In genomic region chr4:108531461-108531860, GRCh38 we compare ENCODE assay signal across 24 cellular contexts.
A peak's percentile ranks its signal among the peaks of the same experiment; 100 is the strongest.
DNase-seq lines count a peak whose midpoint lies in the region; ATAC-seq and TF ChIP-seq lines count a peak whose summit lies in the region.
"Had no signal": no experiment of that assay in that cellular context is flagged by ENCODE, and none has a peak within 500 bp of the region (broad histone marks: within the 10 kb centered on the region; RNA-seq: fewer than 3 reads in every experiment).

No MANE protein-coding gene starts in this region.

- H3K9me3 Mint-ChIP-seq in activated CD4-positive, alpha-beta memory T cell treated with anti-CD3 and anti-CD28 coated beads, Interleukin-2, amount 10 ng/mL, durations not matched to agents 7 days and 5 days, result peaks cover 8% of the 10 kb centered on the region
- H3K9me3 Mint-ChIP-seq: effector memory CD8-positive, alpha-beta T cell had no signal

- H3K4me3 Mint-ChIP-seq in activated CD4-positive, alpha-beta memory T cell treated with anti-CD3 and anti-CD28 coated beads, Interleukin-2, amount 10 ng/mL, durations not matched to agents 7 days and 5 days, result no peak overlapping the region
- H3K4me3 Mint-ChIP-seq: effector memory CD8-positive, alpha-beta T cell had no signal

- TF ChIP-seq POLR2A in esophagus squamous epithelium (IDR thresholded peaks at IDR 0.05) (no peak), suprapubic skin (IDR thresholded peaks at IDR 0.05) (no peak)

- H3K9me3 ChIP-seq in left ventricle myocardium inferior (replicated peaks) (no peaks in the 10 kb centered on the region), esophagus squamous epithelium (no peaks in the 10 kb centered on the region), thymus (ENCODE audit: control insufficient read depth) (no peaks in the 10 kb centered on the region), suprapubic skin (no peaks in the 10 kb centered on the region)
- H3K9me3 ChIP-seq: neutrophil, stomach, upper lobe of left lung had no signal

- peak overlapping the region; percentile 50 for H3K27ac Mint-ChIP-seq in activated CD4-positive, alpha-beta memory T cell treated with anti-CD3 and anti-CD28 coated beads, Interleukin-2, amount 10 ng/mL, durations not matched to agents 7 days and 5 days
- H3K27ac Mint-ChIP-seq: effector memory CD8-positive, alpha-beta T cell had no signal

- H3K4me3 ChIP-seq in left ventricle myocardium inferior (no peak overlapping the region), esophagus squamous epithelium (no peak overlapping the region), thymus (ENCODE audit: low read length) (no peak overlapping the region), suprapubic skin (no peak overlapping the region)
- H3K4me3 ChIP-seq: GM23248, stomach, upper lobe of left lung had no signal

- 61 to 65% methylated on average over 2 of the region's 2 CpGs for WGBS in esophagus squamous epithelium, 2 donors
- WGBS in thymus, result 39% methylated on average over 2 of the region's 2 CpGs
- WGBS in suprapubic skin, result 58% methylated on average over 2 of the region's 2 CpGs

- no peak for ATAC-seq in Right ventricle myocardium inferior
- ATAC-seq: effector memory CD8-positive, alpha-beta T cell had no signal

- TF ChIP-seq EP300 in suprapubic skin (IDR thresholded peaks at IDR 0.05), result no peak

- H3K27me3 ChIP-seq in left ventricle myocardium inferior (ENCODE audit: low read depth) (no peaks in the 10 kb centered on the region), esophagus squamous epithelium (no peaks in the 10 kb centered on the region), thymus (ENCODE audit: control insufficient read depth, insufficient read depth) (no peaks in the 10 kb centered on the region), suprapubic skin (no peaks in the 10 kb centered on the region)
- H3K27me3 ChIP-seq: neutrophil, stomach, upper lobe of left lung had no signal

- no peaks in the 10 kb centered on the region for H3K36me3 ChIP-seq in left ventricle myocardium inferior
- H3K36me3 ChIP-seq in esophagus squamous epithelium, result no peaks in the 10 kb centered on the region
- H3K36me3 ChIP-seq in thymus (ENCODE audit: control insufficient read depth, insufficient read depth), result no peaks in the 10 kb centered on the region
- no peaks in the 10 kb centered on the region for H3K36me3 ChIP-seq in suprapubic skin
- H3K36me3 ChIP-seq: neutrophil, stomach, upper lobe of left lung had no signal

- H3K27ac ChIP-seq in left ventricle myocardium inferior (replicated peaks) (peak overlapping the region; percentile 49), esophagus squamous epithelium (peak overlapping the region in 3 of 4 donors; percentile 14 to 49 (median 44)), thymus (ENCODE audit: low read depth) (peak overlapping the region; percentile 31), suprapubic skin (no peak overlapping the region)
- H3K27ac ChIP-seq: GM23248, neutrophil, stomach had no signal

- TF ChIP-seq CTCF in left ventricle myocardium inferior (IDR thresholded peaks at IDR 0.05; ENCODE audit: borderline replicate concordance), result no peak
- TF ChIP-seq CTCF in esophagus squamous epithelium (IDR thresholded peaks at IDR 0.05), result no peak
- no peak for TF ChIP-seq CTCF in suprapubic skin (IDR thresholded peaks at IDR 0.05)

- H3K4me1 Mint-ChIP-seq in activated CD4-positive, alpha-beta memory T cell treated with anti-CD3 and anti-CD28 coated beads, Interleukin-2, amount 10 ng/mL, durations not matched to agents 7 days and 5 days, result peaks cover 58% of the 10 kb centered on the region

- POLR2A ChIA-PET in activated CD4-positive, alpha-beta memory T cell treated with anti-CD3 and anti-CD28 coated beads, Interleukin-2, amount 10 ng/mL, durations not matched to agents 7 days and 5 days (lab: Charles Lee), result no interaction called here

- peaks cover 19% of the 10 kb centered on the region for H3K4me1 ChIP-seq in left ventricle myocardium inferior
- no peaks in the 10 kb centered on the region for H3K4me1 ChIP-seq in esophagus squamous epithelium
- peaks cover 46% of the 10 kb centered on the region for H3K4me1 ChIP-seq in thymus (ENCODE audit: control insufficient read depth, insufficient read depth, low read length)
- no peaks in the 10 kb centered on the region for H3K4me1 ChIP-seq in suprapubic skin
- H3K4me1 ChIP-seq: stomach had no signal

- H3K36me3 Mint-ChIP-seq in activated CD4-positive, alpha-beta memory T cell treated with anti-CD3 and anti-CD28 coated beads, Interleukin-2, amount 10 ng/mL, durations not matched to agents 7 days and 5 days (ENCODE audit: low read depth), result peaks cover 17% of the 10 kb centered on the region

- DNase-seq in left ventricle myocardium inferior, result no peak
- DNase-seq in Right ventricle myocardium inferior (ENCODE audit: missing footprints), result no peak
- DNase-seq in activated CD4-positive, alpha-beta memory T cell treated with anti-CD3 and anti-CD28 coated beads, Interleukin-2, amount 10 ng/mL, durations not matched to agents 7 days and 5 days, result no peak
- no peak for DNase-seq in esophagus squamous epithelium (lab: John Stamatoyannopoulos, UW)
- no peak for DNase-seq in SIG-M5 (lab: John Stamatoyannopoulos, UW)
- no peak for DNase-seq in suprapubic skin (ENCODE audit: low spot score in 2 of 2)
- DNase-seq in DMS 273 treated with DMSO at 0.1 percent for 48 hours (lab: John Stamatoyannopoulos, UW), result no peak
- DNase-seq: activated CD8-positive, alpha-beta memory T cell treated with anti-CD3 and anti-CD28 coated beads for 24 hours; activated effector memory CD4-positive, alpha-beta T cell treated with anti-CD3 and anti-CD28 coated beads, Interleukin-2, amount 50 U/mL, for 16 hours; CD8-positive, alpha-beta memory T cell; DMS53; effector memory CD8-positive, alpha-beta T cell; glutamatergic neuron; GM23248; left cardiac atrium; midbrain; NCI-H526 treated with DMSO at 0.1 percent for 48 hours; small intestine; stimulated activated CD4-positive, alpha-beta T cell treated with anti-CD3 and anti-CD28 coated beads, Interleukin-4, amount 100 ng/mL, for 1 hour; stomach; SW 1271; upper lobe of left lung had no signal

- CTCF ChIA-PET in activated CD4-positive, alpha-beta memory T cell treated with anti-CD3 and anti-CD28 coated beads, Interleukin-2, amount 10 ng/mL, durations not matched to agents 7 days and 5 days (lab: Charles Lee), result no interaction called here

- H3K27me3 Mint-ChIP-seq in activated CD4-positive, alpha-beta memory T cell treated with anti-CD3 and anti-CD28 coated beads, Interleukin-2, amount 10 ng/mL, durations not matched to agents 7 days and 5 days, result no peaks in the 10 kb centered on the region

- intact Hi-C loops in left ventricle myocardium inferior (cut with micrococcal nuclease) (no loop called here), Right ventricle myocardium inferior (cut with DNase I) (no loop called here), esophagus squamous epithelium (cut with DNase I) (no loop called here)
